In genomic region chr11:94112182-94112960, GRCh38 we compare ENCODE assay signal across 1 cellular context.
TF ChIP-seq lines count a peak whose summit lies in the region.

No MANE protein-coding gene starts in this region.

TF ChIP-seq in GM23338, 12 proteins besides CTCF, POLR2A, EP300 and RAD21:
- TF ChIP-seq ZNF462 (CRISPR knock-in tag; IDR thresholded peaks at IDR 0.05), result no peak
- no peak for TF ChIP-seq STAT1 (IDR thresholded peaks at IDR 0.05; ENCODE audit: unreplicated experiment)
- TF ChIP-seq ZNF331 (CRISPR knock-in tag; IDR thresholded peaks at IDR 0.05; ENCODE audit: low read depth), result no peak
- no peak for TF ChIP-seq EZH2 (IDR thresholded peaks at IDR 0.05; ENCODE audit: low read depth, unreplicated experiment)
- no peak for TF ChIP-seq CREB1 (CRISPR knock-in tag; IDR thresholded peaks at IDR 0.05; ENCODE audit: low read depth)
- no peak for TF ChIP-seq ZNF114 (CRISPR knock-in tag; IDR thresholded peaks at IDR 0.05)
- TF ChIP-seq JUNB (IDR thresholded peaks at IDR 0.05; ENCODE audit: unreplicated experiment), result no peak
- no peak for TF ChIP-seq ETS1 (IDR thresholded peaks at IDR 0.05)
- no peak for TF ChIP-seq NANOG (IDR thresholded peaks at IDR 0.05; ENCODE audit: borderline replicate concordance)
- TF ChIP-seq EZH2phosphoT487 (IDR thresholded peaks at IDR 0.05; ENCODE audit: unreplicated experiment), result no peak
- TF ChIP-seq REST (IDR thresholded peaks at IDR 0.05; ENCODE audit: unreplicated experiment), result no peak
- TF ChIP-seq POLR2AphosphoS5 (IDR thresholded peaks at IDR 0.05; ENCODE audit: low read depth), result no peak
